ENCODE assay signal across 9 cellular contexts in genomic region chr17:1683489-1683888, GRCh38. TPM values are rescaled to one million over a fixed set of nuclear protein-coding genes. Genes with fewer than 3 reads are reported as not detected.
DNase-seq lines count a peak whose midpoint lies in the region; ATAC-seq and TF ChIP-seq lines count a peak whose summit lies in the region.
"Had no signal": no experiment of that assay in that cellular context is flagged by ENCODE, and none has a peak within 500 bp of the region (broad histone marks: within the 10 kb centered on the region; RNA-seq: fewer than 3 reads in every experiment).

No MANE protein-coding gene starts in this region.

- H3K36me3 ChIP-seq in kidney epithelial cell (ENCODE audit: control insufficient read depth, insufficient read depth, low read length) (peaks cover 1% of the 10 kb centered on the region), thymus (ENCODE audit: control insufficient read depth, insufficient read depth) (peaks cover 42% of the 10 kb centered on the region)

- H3K27me3 ChIP-seq in kidney epithelial cell (ENCODE audit: control insufficient read depth, insufficient read depth, low read length), result no peaks in the 10 kb centered on the region
- no peaks in the 10 kb centered on the region for H3K27me3 ChIP-seq in thymus (ENCODE audit: control insufficient read depth, insufficient read depth)

- H3K4me3 Mint-ChIP-seq in activated T-cell treated with anti-CD3 and anti-CD28 coated beads, Interleukin-2, amount 50 U/mL, for 24 hours, result peak overlapping the region; percentile 99
- peak overlapping the region; percentile 97 for H3K4me3 Mint-ChIP-seq in activated T-helper 1 cell treated with anti-CD3 and anti-CD28 coated beads, Interleukin-12 subunit alpha, Interleukin-12 subunit beta, Interleukin-2, Interleukin-4 antibody, amounts not matched to agents 30 ng/mL and 10 ng/mL and 1 ng/mL, durations not matched to agents 14 hours and 24 hours and 36 hours

- H3K9me3 Mint-ChIP-seq in activated T-cell treated with anti-CD3 and anti-CD28 coated beads, Interleukin-2, amount 50 U/mL, for 24 hours, result no peaks in the 10 kb centered on the region
- no peaks in the 10 kb centered on the region for H3K9me3 Mint-ChIP-seq in activated T-helper 1 cell treated with anti-CD3 and anti-CD28 coated beads, Interleukin-12 subunit alpha, Interleukin-12 subunit beta, Interleukin-2, Interleukin-4 antibody, amounts not matched to agents 30 ng/mL and 10 ng/mL and 1 ng/mL, durations not matched to agents 14 hours and 24 hours and 36 hours

- DNase-seq in activated T-cell treated with anti-CD3 and anti-CD28 coated beads, Interleukin-2, amount 50 U/mL, for 24 hours, result no peak
- no peak for DNase-seq in activated T-cell treated with anti-CD3 and anti-CD28 coated beads, Interleukin-2, amount 50 U/mL, for 1 hour
- DNase-seq in activated T-helper 1 cell treated with anti-CD3 and anti-CD28 coated beads, Interleukin-12 subunit alpha, Interleukin-12 subunit beta, Interleukin-2, Interleukin-4 antibody, amounts not matched to agents 30 ng/mL and 10 ng/mL and 1 ng/mL, durations not matched to agents 14 hours and 24 hours and 36 hours (ENCODE audit: low spot score), result no peak
- DNase-seq in kidney epithelial cell (ENCODE audit: low read depth) (no peak), cortex of kidney (lab: John Stamatoyannopoulos, UW) (no peak), NCI-H226 (no peak)
- DNase-seq: EL had no signal

- H3K4me3 ChIP-seq in kidney epithelial cell (ENCODE audit: low read depth, low read length) (peak overlapping the region; percentile 91), thymus (ENCODE audit: low read length) (peak overlapping the region; percentile 99)

- peaks cover 63% of the 10 kb centered on the region for H3K36me3 Mint-ChIP-seq in activated T-cell treated with anti-CD3 and anti-CD28 coated beads, Interleukin-2, amount 50 U/mL, for 24 hours (ENCODE audit: low read depth)
- H3K36me3 Mint-ChIP-seq in activated T-helper 1 cell treated with anti-CD3 and anti-CD28 coated beads, Interleukin-12 subunit alpha, Interleukin-12 subunit beta, Interleukin-2, Interleukin-4 antibody, amounts not matched to agents 30 ng/mL and 10 ng/mL and 1 ng/mL, durations not matched to agents 14 hours and 24 hours and 36 hours (ENCODE audit: low read depth), result peaks cover 58% of the 10 kb centered on the region

- H3K27ac Mint-ChIP-seq in activated T-cell treated with anti-CD3 and anti-CD28 coated beads, Interleukin-2, amount 50 U/mL, for 24 hours, result peak overlapping the region; percentile 99
- H3K27ac Mint-ChIP-seq in activated T-helper 1 cell treated with anti-CD3 and anti-CD28 coated beads, Interleukin-12 subunit alpha, Interleukin-12 subunit beta, Interleukin-2, Interleukin-4 antibody, amounts not matched to agents 30 ng/mL and 10 ng/mL and 1 ng/mL, durations not matched to agents 14 hours and 24 hours and 36 hours, result peak overlapping the region; percentile 93

- ATAC-seq in esophagus mucosa, result no peak

- H3K4me1 ChIP-seq in thymus (ENCODE audit: control insufficient read depth, insufficient read depth, low read length), result peaks cover 12% of the 10 kb centered on the region

- no peaks in the 10 kb centered on the region for H3K9me3 ChIP-seq in thymus (ENCODE audit: control insufficient read depth)

- intact Hi-C loops in activated T-helper 1 cell treated with anti-CD3 and anti-CD28 coated beads, Interleukin-12 subunit alpha, Interleukin-12 subunit beta, Interleukin-2, Interleukin-4 antibody, amounts not matched to agents 30 ng/mL and 10 ng/mL and 1 ng/mL, durations not matched to agents 14 hours and 24 hours and 36 hours (cut with micrococcal nuclease), result no loop called here

- no peak for TF ChIP-seq CTCF in kidney epithelial cell (IDR thresholded peaks at IDR 0.05; ENCODE audit: insufficient read depth, low read length, poor library complexity, severe bottlenecking)

- no peak overlapping the region for H3K27ac ChIP-seq in thymus (ENCODE audit: low read depth)

- peaks cover 40% of the 10 kb centered on the region for H3K4me1 Mint-ChIP-seq in activated T-cell treated with anti-CD3 and anti-CD28 coated beads, Interleukin-2, amount 50 U/mL, for 24 hours (ENCODE audit: low read depth)
- peaks cover 36% of the 10 kb centered on the region for H3K4me1 Mint-ChIP-seq in activated T-helper 1 cell treated with anti-CD3 and anti-CD28 coated beads, Interleukin-12 subunit alpha, Interleukin-12 subunit beta, Interleukin-2, Interleukin-4 antibody, amounts not matched to agents 30 ng/mL and 10 ng/mL and 1 ng/mL, durations not matched to agents 14 hours and 24 hours and 36 hours (ENCODE audit: low read depth)

- H3K27me3 Mint-ChIP-seq in activated T-cell treated with anti-CD3 and anti-CD28 coated beads, Interleukin-2, amount 50 U/mL, for 24 hours, result no peaks in the 10 kb centered on the region
- H3K27me3 Mint-ChIP-seq in activated T-helper 1 cell treated with anti-CD3 and anti-CD28 coated beads, Interleukin-12 subunit alpha, Interleukin-12 subunit beta, Interleukin-2, Interleukin-4 antibody, amounts not matched to agents 30 ng/mL and 10 ng/mL and 1 ng/mL, durations not matched to agents 14 hours and 24 hours and 36 hours (ENCODE audit: insufficient read depth), result no peaks in the 10 kb centered on the region

- WGBS in thymus, result 85% methylated on average over 5 of the region's 5 CpGs

RNA-seq across cellular contexts. Expression of gene PRPF8, which starts 1.2 kb away (rescaled TPM):
- total RNA-seq in activated T-helper 1 cell treated with anti-CD3 and anti-CD28 coated beads, Interleukin-12 subunit alpha, Interleukin-12 subunit beta, Interleukin-2, Interleukin-4 antibody, amounts not matched to agents 30 ng/mL and 10 ng/mL and 1 ng/mL, durations not matched to agents 14 hours and 24 hours and 36 hours, result 405 and 410 TPM in 2 replicates
- 185 and 220 TPM in 2 replicates for total RNA-seq in kidney epithelial cell
- 86.2 TPM for polyA plus RNA-seq in thymus
- 171 TPM for total RNA-seq in esophagus mucosa

RNA-seq across cellular contexts. Expression of gene TLCD2, which starts 26.7 kb away (rescaled TPM):
- total RNA-seq in activated T-helper 1 cell treated with anti-CD3 and anti-CD28 coated beads, Interleukin-12 subunit alpha, Interleukin-12 subunit beta, Interleukin-2, Interleukin-4 antibody, amounts not matched to agents 30 ng/mL and 10 ng/mL and 1 ng/mL, durations not matched to agents 14 hours and 24 hours and 36 hours, result 0.12 and 0.13 TPM in 2 replicates
- total RNA-seq in kidney epithelial cell (1.8 and 1.9 TPM in 2 replicates), esophagus mucosa (10.9 TPM)
- 1.5 TPM for polyA plus RNA-seq in thymus

RNA-seq across cellular contexts. Expression of gene RILP, which starts 33.8 kb away (rescaled TPM):
- total RNA-seq in activated T-helper 1 cell treated with anti-CD3 and anti-CD28 coated beads, Interleukin-12 subunit alpha, Interleukin-12 subunit beta, Interleukin-2, Interleukin-4 antibody, amounts not matched to agents 30 ng/mL and 10 ng/mL and 1 ng/mL, durations not matched to agents 14 hours and 24 hours and 36 hours, result 6.8 and 7.4 TPM in 2 replicates
- 7.9 and 12.8 TPM in 2 replicates for total RNA-seq in kidney epithelial cell
- 11.7 TPM for polyA plus RNA-seq in thymus
- 5.3 TPM for total RNA-seq in esophagus mucosa

RNA-seq across cellular contexts. Expression of gene SCARF1, which starts 38.0 kb away (rescaled TPM):
- 7.3 and 9.3 TPM in 2 replicates for total RNA-seq in activated T-helper 1 cell treated with anti-CD3 and anti-CD28 coated beads, Interleukin-12 subunit alpha, Interleukin-12 subunit beta, Interleukin-2, Interleukin-4 antibody, amounts not matched to agents 30 ng/mL and 10 ng/mL and 1 ng/mL, durations not matched to agents 14 hours and 24 hours and 36 hours
- total RNA-seq in kidney epithelial cell, result 34.9 and 41.0 TPM in 2 replicates
- polyA plus RNA-seq in thymus, result 5.8 TPM
- 2.3 TPM for total RNA-seq in esophagus mucosa

RNA-seq across cellular contexts. Expression of gene WDR81, which starts 41.0 kb away (rescaled TPM):
- total RNA-seq in activated T-helper 1 cell treated with anti-CD3 and anti-CD28 coated beads, Interleukin-12 subunit alpha, Interleukin-12 subunit beta, Interleukin-2, Interleukin-4 antibody, amounts not matched to agents 30 ng/mL and 10 ng/mL and 1 ng/mL, durations not matched to agents 14 hours and 24 hours and 36 hours, result 21.6 and 21.9 TPM in 2 replicates
- 35.5 and 43.7 TPM in 2 replicates for total RNA-seq in kidney epithelial cell
- polyA plus RNA-seq in thymus, result 27.0 TPM
- 10.2 TPM for total RNA-seq in esophagus mucosa
